11 cellular contexts compared by ENCODE assay signal in the genomic region with DNA sequence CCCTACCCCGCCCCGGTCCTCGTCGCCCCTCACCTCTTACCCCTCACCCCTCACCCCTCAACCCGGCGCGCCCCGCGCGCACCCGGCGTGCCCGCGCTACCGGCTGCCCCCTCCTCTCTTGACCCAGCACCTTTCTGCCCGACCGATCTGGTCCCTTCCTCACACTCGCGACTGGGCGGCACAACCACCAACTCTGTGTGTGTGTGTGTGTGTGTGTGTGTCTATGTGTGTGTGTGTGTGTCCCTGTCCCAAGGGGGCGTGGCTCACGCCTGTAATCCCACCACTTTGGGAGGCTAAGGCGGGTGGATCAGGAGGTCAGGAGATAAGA. TPM values are rescaled to one million over a fixed set of nuclear protein-coding genes. Genes with fewer than 3 reads are reported as not detected.
DNase-seq lines count a peak whose midpoint lies in the region; ATAC-seq, FAIRE-seq and TF ChIP-seq lines count a peak whose summit lies in the region.
"Not testable (repeated sequence)": the region's sequence is repeated elsewhere in the genome, so short reads cannot be mapped to it uniquely, and the experiment has no call there.
"Had no signal": no experiment of that assay in that cellular context is flagged by ENCODE, and none has a peak within 500 bp of the region (broad histone marks: within the 10 kb centered on the region; RNA-seq: fewer than 3 reads in every experiment).

No MANE protein-coding gene starts in this region.

- H3K27ac Mint-ChIP-seq in T-helper 17 cell; activated naive CD8-positive, alpha-beta T cell treated with anti-CD3 and anti-CD28 coated beads, Interleukin-2, amount 10 ng/mL, durations not matched to agents 7 days and 5 days: not testable (repeated sequence)

- TF ChIP-seq POLR2A in A549 (IDR thresholded peaks at IDR 0.05; ENCODE audit: low read length); gastroesophageal sphincter (IDR thresholded peaks at IDR 0.05): not testable (repeated sequence)

- CTCF ChIA-PET in A549 (lab: Yijun Ruan, JAX): not testable (repeated sequence)

- intact Hi-C loops in left colon (cut with DNase I, micrococcal nuclease); mucosa of descending colon (cut with DNase I, micrococcal nuclease); sciatic nerve (cut with DNase I): not testable (repeated sequence)

- H3K9me3 Mint-ChIP-seq in activated naive CD8-positive, alpha-beta T cell treated with anti-CD3 and anti-CD28 coated beads, Interleukin-2, amount 10 ng/mL, durations not matched to agents 7 days and 5 days: not testable (repeated sequence)

- TF ChIP-seq EP300 in A549 (IDR thresholded peaks at IDR 0.05); gastroesophageal sphincter (IDR thresholded peaks at IDR 0.05): not testable (repeated sequence)

- FAIRE-seq in A549 (lab: Jason Lieb, UNC): not testable (repeated sequence)

- TF ChIP-seq RAD21 in A549 (conservative IDR thresholded peaks at IDR 0.05 in 1 of 2, IDR thresholded peaks at IDR 0.05 in 1 of 2): not testable (repeated sequence)

- H3K4me3 Mint-ChIP-seq in T-helper 17 cell; activated naive CD8-positive, alpha-beta T cell treated with anti-CD3 and anti-CD28 coated beads, Interleukin-2, amount 10 ng/mL, durations not matched to agents 7 days and 5 days: not testable (repeated sequence)

- TF ChIP-seq CTCF in A549 (IDR thresholded peaks at IDR 0.05); gastroesophageal sphincter (IDR thresholded peaks at IDR 0.05); mucosa of descending colon (IDR thresholded peaks at IDR 0.05): not testable (repeated sequence)

- not testable (repeated sequence) for H3K9me3 ChIP-seq in A549; T-helper 17 cell (ENCODE audit: control insufficient read depth, low read length, poor library complexity, severe bottlenecking); gastroesophageal sphincter; mucosa of descending colon

- not testable (repeated sequence) for DNase-seq in A549 (ENCODE audit: low read depth in 1 of 2, low spot score in 1 of 2); T-helper 17 cell; activated naive CD8-positive, alpha-beta T cell treated with anti-CD3 and anti-CD28 coated beads, Interleukin-2, amount 10 ng/mL, durations not matched to agents 7 days and 5 days; left colon; mucosa of descending colon; sciatic nerve (ENCODE audit: low spot score)

- not testable (repeated sequence) for H3K36me3 Mint-ChIP-seq in T-helper 17 cell (ENCODE audit: low read depth); activated naive CD8-positive, alpha-beta T cell treated with anti-CD3 and anti-CD28 coated beads, Interleukin-2, amount 10 ng/mL, durations not matched to agents 7 days and 5 days

- H3K4me3 ChIP-seq in A549, gastroesophageal sphincter, mucosa of descending colon: not testable (repeated sequence)

- H3K4me1 Mint-ChIP-seq in T-helper 17 cell; activated naive CD8-positive, alpha-beta T cell treated with anti-CD3 and anti-CD28 coated beads, Interleukin-2, amount 10 ng/mL, durations not matched to agents 7 days and 5 days: not testable (repeated sequence)

- H3K27ac ChIP-seq in A549, gastroesophageal sphincter: not testable (repeated sequence)

- peak; percentile 84 to 85 for ATAC-seq in A549
- peak; percentile 29 for ATAC-seq in HG03175 (IDR thresholded peaks at IDR 0.05; ENCODE audit: unreplicated experiment)
- ATAC-seq in T-helper 17 cell: peak; percentile 18
- peak; percentile 62 for ATAC-seq in activated naive CD8-positive, alpha-beta T cell treated with anti-CD3 and anti-CD28 coated beads, Interleukin-2, amount 10 ng/mL, durations not matched to agents 7 days and 5 days (ENCODE audit: low read depth)
- peak; percentile 25 for ATAC-seq in gastroesophageal sphincter
- ATAC-seq in left colon: peak; percentile 39
- ATAC-seq in mucosa of descending colon: peak; percentile 16
- peak; percentile 70 for ATAC-seq in sciatic nerve

- H3K27me3 Mint-ChIP-seq in T-helper 17 cell; activated naive CD8-positive, alpha-beta T cell treated with anti-CD3 and anti-CD28 coated beads, Interleukin-2, amount 10 ng/mL, durations not matched to agents 7 days and 5 days: not testable (repeated sequence)

- not testable (repeated sequence) for H3K4me1 ChIP-seq in A549; gastroesophageal sphincter; mucosa of descending colon (ENCODE audit: low read depth)

- H3K4me2 ChIP-seq in A549: not testable (repeated sequence)

- H3K27me3 ChIP-seq in gastroesophageal sphincter: not testable (repeated sequence)

- H3K36me3 ChIP-seq in gastroesophageal sphincter; mucosa of descending colon (ENCODE audit: low read depth): not testable (repeated sequence)

- no CpG with 5 or more reads among the region's 23 CpGs for WGBS in A549 (ENCODE audit: missing lambda C conversion rate)
- WGBS in gastroesophageal sphincter (ENCODE audit: low coverage in 1 of 2), 2 donors: no CpG with 5 or more reads among the region's 23 CpGs

- POLR2A ChIA-PET in A549 (lab: Yijun Ruan, JAX); activated naive CD8-positive, alpha-beta T cell treated with anti-CD3 and anti-CD28 coated beads, Interleukin-2, amount 10 ng/mL, durations not matched to agents 7 days and 5 days (lab: Charles Lee): not testable (repeated sequence)

RNA-seq across cellular contexts. Expression of gene CHRFAM7A, which starts 0.3 kb away (rescaled TPM):
- polyA plus RNA-seq in A549 (2011; rRNA removed): 7.0 and 8.0 TPM in 2 replicates
- polyA plus RNA-seq in A549 (2012; cell fraction: cytosol; rRNA removed): 3.0 and 4.4 TPM in 2 replicates
- polyA plus RNA-seq in A549 (2012; cell fraction: nucleus; rRNA removed): 10.2 and 12.6 TPM in 2 replicates
- 4.1 to 6.6 TPM (median 5.1 TPM) in 3 replicates for polyA plus RNA-seq in A549 (2017; fragmentation: RNase III; extraction: RNeasy Plus Mini Kit Qiagen cat#74134 plus additional on column Dnase treatment)
- 9.6 and 10.0 TPM in 2 replicates for polyA minus RNA-seq in A549 (2011; rRNA and poly(A)+ RNA removed)
- not detected for total RNA-seq in T-helper 17 cell
- total RNA-seq in activated naive CD8-positive, alpha-beta T cell treated with anti-CD3 and anti-CD28 coated beads, Interleukin-2, amount 10 ng/mL, durations not matched to agents 7 days and 5 days: 1 to 10 TPM; 1.9 to 2.7 TPM
- 1 to 10 TPM in 1 of 4 donors, under 1 TPM in 3; 0.15 to 1.4 (median 0.27) TPM for total RNA-seq in gastroesophageal sphincter
- 1 to 10 TPM in 1 of 2 donors, under 1 TPM in 1; 0.85 to 2.0 TPM for total RNA-seq in left colon
- 1 to 10 TPM in 2 of 3 donors, under 1 TPM in 1; 0.90 to 2.0 (median 1.4) TPM for total RNA-seq in mucosa of descending colon
- total RNA-seq in sciatic nerve: 4.7 TPM
- total RNA-seq: CD8-positive, alpha-beta T cell; G401; GM23248 had no signal
- polyA plus RNA-seq: GM23248 had no signal

RNA-seq across cellular contexts. Expression of gene GOLGA8R, which starts 20.4 kb away (rescaled TPM):
- polyA plus RNA-seq in A549 (2011; rRNA removed) (0.56 and 1.0 TPM in 2 replicates), A549 (2017; fragmentation: RNase III; extraction: RNeasy Plus Mini Kit Qiagen cat#74134 plus additional on column Dnase treatment) (0.49 to 0.56 TPM (median 0.50 TPM) in 3 replicates)
- polyA plus RNA-seq in A549 (2012; cell fraction: cytosol; rRNA removed): 0.10 and 0.16 TPM in 2 replicates
- 0.86 and 0.89 TPM in 2 replicates for polyA plus RNA-seq in A549 (2012; cell fraction: nucleus; rRNA removed)
- 0.39 and 1.1 TPM in 2 replicates for polyA minus RNA-seq in A549 (2011; rRNA and poly(A)+ RNA removed)
- total RNA-seq in T-helper 17 cell (1 to 10 TPM; 2.0 to 2.2 TPM), gastroesophageal sphincter (1 to 10 TPM; 3.2 to 4.0 (median 3.2) TPM), left colon (1 to 10 TPM; 1.2 to 1.6 TPM), mucosa of descending colon (1 to 10 TPM; 1.8 to 3.6 (median 2.5) TPM), sciatic nerve (15.6 TPM)
- 10 to 100 TPM; 28.2 to 35.4 TPM for total RNA-seq in activated naive CD8-positive, alpha-beta T cell treated with anti-CD3 and anti-CD28 coated beads, Interleukin-2, amount 10 ng/mL, durations not matched to agents 7 days and 5 days
- total RNA-seq: G401 had no signal

Comparison
In these comparisons a context has a peak if more than half of its experiments do, and no peak if none do; other contexts are left out.
1. ATAC-seq: peak in every context shown above with its lines; median percentile 84 in A549; 70 in sciatic nerve; 62 in activated naive CD8-positive, alpha-beta T cell treated with anti-CD3 and anti-CD28 coated beads, Interleukin-2, amount 10 ng/mL, durations not matched to agents 7 days and 5 days; 39 in left colon; 29 in HG03175; 25 in gastroesophageal sphincter; 18 in T-helper 17 cell; 16 in mucosa of descending colon.